2 cellular contexts compared by ENCODE assay signal in the genomic region with DNA sequence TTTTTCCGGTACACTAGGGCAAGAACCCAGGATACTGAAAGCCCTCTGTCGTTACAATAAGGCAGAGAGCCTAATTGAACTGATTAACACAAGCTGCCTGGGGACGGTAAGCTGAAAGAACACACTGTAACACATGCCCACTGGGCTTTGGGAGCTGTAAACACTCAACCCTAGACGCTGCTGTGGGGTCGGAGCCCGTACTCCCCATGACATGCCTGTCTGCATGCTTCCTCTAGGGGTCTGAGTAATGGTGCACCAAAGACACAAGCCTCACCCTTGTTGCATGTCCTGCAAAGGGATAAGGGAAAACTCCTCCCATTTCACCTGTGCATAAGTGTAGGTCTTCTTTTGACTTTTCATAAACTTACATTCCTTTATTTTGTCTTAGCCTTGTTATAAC.
TF ChIP-seq lines count a peak whose summit lies in the region.

No MANE protein-coding gene starts in this region.

TF ChIP-seq in SK-N-SH treated with all-trans-retinoic acid at 6 μM for 48 hours, 23 proteins besides CTCF, POLR2A, EP300 and RAD21:
- no peak for TF ChIP-seq ZNF565 (CRISPR knock-in tag; conservative IDR thresholded peaks at IDR 0.05; ENCODE audit: low read depth)
- no peak for TF ChIP-seq CSDC2 (CRISPR knock-in tag; IDR thresholded peaks at IDR 0.05)
- TF ChIP-seq ZNF70 (CRISPR knock-in tag; IDR thresholded peaks at IDR 0.05) = no peak
- TF ChIP-seq ARNTL (CRISPR knock-in tag; IDR thresholded peaks at IDR 0.05; ENCODE audit: borderline replicate concordance, low read depth) = no peak
- no peak for TF ChIP-seq BACH2 (CRISPR knock-in tag; IDR thresholded peaks at IDR 0.05; ENCODE audit: borderline replicate concordance)
- TF ChIP-seq TOX (CRISPR knock-in tag; IDR thresholded peaks at IDR 0.05; ENCODE audit: borderline replicate concordance) = no peak
- no peak for TF ChIP-seq ZFP30 (CRISPR knock-in tag; IDR thresholded peaks at IDR 0.05)
- TF ChIP-seq OSR1 (CRISPR knock-in tag; IDR thresholded peaks at IDR 0.05) = no peak
- no peak for TF ChIP-seq SNAI2 (CRISPR knock-in tag; IDR thresholded peaks at IDR 0.05)
- no peak for TF ChIP-seq GLIS3 (CRISPR knock-in tag; IDR thresholded peaks at IDR 0.05)
- TF ChIP-seq, protein P1, sequence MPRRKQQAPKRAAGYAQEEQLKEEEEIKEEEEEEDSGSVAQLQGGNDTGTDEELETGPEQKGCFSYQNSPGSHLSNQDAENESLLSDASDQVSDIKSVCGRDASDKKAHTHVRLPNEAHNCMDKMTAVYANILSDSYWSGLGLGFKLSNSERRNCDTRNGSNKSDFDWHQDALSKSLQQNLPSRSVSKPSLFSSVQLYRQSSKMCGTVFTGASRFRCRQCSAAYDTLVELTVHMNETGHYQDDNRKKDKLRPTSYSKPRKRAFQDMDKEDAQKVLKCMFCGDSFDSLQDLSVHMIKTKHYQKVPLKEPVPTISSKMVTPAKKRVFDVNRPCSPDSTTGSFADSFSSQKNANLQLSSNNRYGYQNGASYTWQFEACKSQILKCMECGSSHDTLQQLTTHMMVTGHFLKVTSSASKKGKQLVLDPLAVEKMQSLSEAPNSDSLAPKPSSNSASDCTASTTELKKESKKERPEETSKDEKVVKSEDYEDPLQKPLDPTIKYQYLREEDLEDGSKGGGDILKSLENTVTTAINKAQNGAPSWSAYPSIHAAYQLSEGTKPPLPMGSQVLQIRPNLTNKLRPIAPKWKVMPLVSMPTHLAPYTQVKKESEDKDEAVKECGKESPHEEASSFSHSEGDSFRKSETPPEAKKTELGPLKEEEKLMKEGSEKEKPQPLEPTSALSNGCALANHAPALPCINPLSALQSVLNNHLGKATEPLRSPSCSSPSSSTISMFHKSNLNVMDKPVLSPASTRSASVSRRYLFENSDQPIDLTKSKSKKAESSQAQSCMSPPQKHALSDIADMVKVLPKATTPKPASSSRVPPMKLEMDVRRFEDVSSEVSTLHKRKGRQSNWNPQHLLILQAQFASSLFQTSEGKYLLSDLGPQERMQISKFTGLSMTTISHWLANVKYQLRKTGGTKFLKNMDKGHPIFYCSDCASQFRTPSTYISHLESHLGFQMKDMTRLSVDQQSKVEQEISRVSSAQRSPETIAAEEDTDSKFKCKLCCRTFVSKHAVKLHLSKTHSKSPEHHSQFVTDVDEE (CRISPR knock-in tag; IDR thresholded peaks at IDR 0.05) = no peak

TF ChIP-seq in SK-N-SH, 30 proteins besides CTCF, POLR2A, EP300 and RAD21:
- TF ChIP-seq GABPA (IDR thresholded peaks at IDR 0.05; ENCODE audit: low read depth) = no peak
- no peak for TF ChIP-seq RXRA (IDR thresholded peaks at IDR 0.05; ENCODE audit: borderline replicate concordance, low read depth)
- TF ChIP-seq SIN3A (IDR thresholded peaks at IDR 0.05; ENCODE audit: borderline replicate concordance, low read depth, low read length) = no peak
- no peak for TF ChIP-seq EZH2phosphoT487 (IDR thresholded peaks at IDR 0.05; ENCODE audit: borderline replicate concordance, low read depth)
- TF ChIP-seq SMC3 (IDR thresholded peaks at IDR 0.05; ENCODE audit: low read depth, low read length) = no peak
- TF ChIP-seq FOSL2 (IDR thresholded peaks at IDR 0.05; ENCODE audit: borderline replicate concordance, low read depth) = no peak
- TF ChIP-seq MEF2A (IDR thresholded peaks at IDR 0.05; ENCODE audit: borderline replicate concordance, low read depth) = no peak
- no peak for TF ChIP-seq TCF12 (IDR thresholded peaks at IDR 0.05)
- no peak for TF ChIP-seq PBX3 (IDR thresholded peaks at IDR 0.05)
- no peak for TF ChIP-seq YY1 (IDR thresholded peaks at IDR 0.05; ENCODE audit: low read depth)
- TF ChIP-seq GATA2 (CRISPR knock-in tag; IDR thresholded peaks at IDR 0.05) = no peak
- TF ChIP-seq, protein P2, sequence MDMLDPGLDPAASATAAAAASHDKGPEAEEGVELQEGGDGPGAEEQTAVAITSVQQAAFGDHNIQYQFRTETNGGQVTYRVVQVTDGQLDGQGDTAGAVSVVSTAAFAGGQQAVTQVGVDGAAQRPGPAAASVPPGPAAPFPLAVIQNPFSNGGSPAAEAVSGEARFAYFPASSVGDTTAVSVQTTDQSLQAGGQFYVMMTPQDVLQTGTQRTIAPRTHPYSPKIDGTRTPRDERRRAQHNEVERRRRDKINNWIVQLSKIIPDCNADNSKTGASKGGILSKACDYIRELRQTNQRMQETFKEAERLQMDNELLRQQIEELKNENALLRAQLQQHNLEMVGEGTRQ (IDR thresholded peaks at IDR 0.05; ENCODE audit: borderline replicate concordance, low read depth, low read length) = no peak
- TF ChIP-seq, protein P3, sequence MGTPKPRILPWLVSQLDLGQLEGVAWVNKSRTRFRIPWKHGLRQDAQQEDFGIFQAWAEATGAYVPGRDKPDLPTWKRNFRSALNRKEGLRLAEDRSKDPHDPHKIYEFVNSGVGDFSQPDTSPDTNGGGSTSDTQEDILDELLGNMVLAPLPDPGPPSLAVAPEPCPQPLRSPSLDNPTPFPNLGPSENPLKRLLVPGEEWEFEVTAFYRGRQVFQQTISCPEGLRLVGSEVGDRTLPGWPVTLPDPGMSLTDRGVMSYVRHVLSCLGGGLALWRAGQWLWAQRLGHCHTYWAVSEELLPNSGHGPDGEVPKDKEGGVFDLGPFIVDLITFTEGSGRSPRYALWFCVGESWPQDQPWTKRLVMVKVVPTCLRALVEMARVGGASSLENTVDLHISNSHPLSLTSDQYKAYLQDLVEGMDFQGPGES (IDR thresholded peaks at IDR 0.05; ENCODE audit: low read depth, low read length) = no peak
- no peak for TF ChIP-seq ZBTB33 (IDR thresholded peaks at IDR 0.05; ENCODE audit: borderline replicate concordance, low read depth)
- no peak for TF ChIP-seq FOXJ3 (CRISPR knock-in tag; IDR thresholded peaks at IDR 0.05)
- TF ChIP-seq RCOR1 (IDR thresholded peaks at IDR 0.05; ENCODE audit: low read length) = no peak
